25 cellular contexts compared by ENCODE assay signal in the genomic region with DNA sequence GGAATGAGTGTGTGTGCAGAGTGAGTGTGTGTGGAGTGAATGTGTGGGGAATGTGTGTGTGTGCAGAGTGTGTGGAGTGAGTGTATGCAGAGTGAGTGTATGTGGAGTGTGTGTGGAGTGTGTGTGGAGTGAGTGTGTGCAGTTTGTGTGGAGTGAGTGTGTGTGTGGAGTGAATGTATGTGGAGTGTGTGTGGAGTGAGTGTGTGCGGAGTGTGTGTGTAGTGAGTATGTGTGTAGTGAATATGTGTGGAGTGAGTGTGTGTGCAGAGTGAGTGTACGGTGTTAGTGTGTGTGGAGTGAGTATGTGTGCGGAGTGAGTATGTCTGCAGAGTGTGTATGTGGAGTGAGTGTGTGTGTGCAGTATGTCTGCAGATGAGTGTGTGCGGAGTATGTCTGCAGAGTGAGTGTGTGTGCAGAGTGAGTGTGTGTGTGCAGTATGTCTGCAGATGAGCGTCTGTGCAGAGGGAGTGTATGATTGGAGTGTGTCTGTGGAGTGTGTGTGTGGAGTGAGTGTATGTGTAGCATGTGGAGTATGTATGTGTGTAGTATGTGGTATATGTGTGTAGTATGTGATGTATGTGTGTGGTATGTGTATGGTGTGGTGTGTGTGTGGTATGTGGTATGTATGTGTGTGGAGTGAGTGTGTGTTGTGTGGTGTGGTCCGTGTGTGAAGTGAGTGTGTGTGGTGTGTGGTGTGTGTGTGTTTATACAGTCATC. TPM values are rescaled to one million over a fixed set of nuclear protein-coding genes. Genes with fewer than 3 reads are reported as not detected.
DNase-seq lines count a peak whose midpoint lies in the region; ATAC-seq, FAIRE-seq and TF ChIP-seq lines count a peak whose summit lies in the region.
"Had no signal": no experiment of that assay in that cellular context is flagged by ENCODE, and none has a peak within 500 bp of the region (broad histone marks: within the 10 kb centered on the region; RNA-seq: fewer than 3 reads in every experiment).

No MANE protein-coding gene starts in this region.

- H3K27ac Mint-ChIP-seq in H9 (no peak overlapping the region), GM23338 (no peak overlapping the region)
- H3K27ac Mint-ChIP-seq in naive thymus-derived CD4-positive, alpha-beta T cell, result no peak overlapping the region
- H3K27ac Mint-ChIP-seq: CD8-positive, alpha-beta memory T cell had no signal

- no peak overlapping the region for H3K14ac ChIP-seq in H9 (ENCODE audit: insufficient read depth, low read length)

- SMC1A ChIA-PET in GM12878 (lab: Charles Lee; ENCODE audit: uncharacterized antibody, unreplicated experiment), result interaction anchor here (1.5 to 7.3 kb wide), 7 partner anchors 20 to 35 kb away, joined by 3 to 231 read pairs (median 24); no protein-coding TSS in a partner anchor

- H4K20me1 ChIP-seq in H9 (ENCODE audit: control insufficient read depth, insufficient read depth, insufficient read length), result no peaks in the 10 kb centered on the region
- H4K20me1 ChIP-seq in GM12878 (ENCODE audit: control insufficient read depth, insufficient read depth), result no peaks in the 10 kb centered on the region
- H4K20me1 ChIP-seq in GM23338 (replicated peaks; ENCODE audit: insufficient read depth), result no peaks in the 10 kb centered on the region

- no peaks in the 10 kb centered on the region for H3K79me1 ChIP-seq in H9 (ENCODE audit: insufficient read depth, low read depth, low read length, poor library complexity, severe bottlenecking)

- no peak overlapping the region for H3K56ac ChIP-seq in H9 (ENCODE audit: insufficient read length, low read depth, low read length)

- H3K36me3 Mint-ChIP-seq in H9 (ENCODE audit: insufficient read depth in 1 of 3, low read depth in 3 of 3) (no peaks in the 10 kb centered on the region), GM23338 (ENCODE audit: low read depth) (no peaks in the 10 kb centered on the region)
- H3K36me3 Mint-ChIP-seq in naive thymus-derived CD4-positive, alpha-beta T cell, result no peaks in the 10 kb centered on the region
- H3K36me3 Mint-ChIP-seq: CD8-positive, alpha-beta memory T cell had no signal

- no peak overlapping the region for H2AFZ ChIP-seq in H9 (ENCODE audit: low read length)
- no peak overlapping the region for H2AFZ ChIP-seq in GM12878 (ENCODE audit: control insufficient read depth, low read depth, low read length)
- H2AFZ ChIP-seq in GM23338, result no peak overlapping the region

- TF ChIP-seq POLR2A in GM12878 (IDR thresholded peaks at IDR 0.05; ENCODE audit: low read depth, low read length), result no peak

- H3K27me3 Mint-ChIP-seq in H9 (ENCODE audit: low read depth), result no peaks in the 10 kb centered on the region; the same call in none of the 2 replicates
- peaks cover 12 to 20% (median 18%) of the 10 kb centered on the region in 5 donors for H3K27me3 Mint-ChIP-seq in naive thymus-derived CD4-positive, alpha-beta T cell
- peaks cover 14% of the 10 kb centered on the region for H3K27me3 Mint-ChIP-seq in GM23338 (ENCODE audit: insufficient read depth, low read depth, poor library complexity)

- no peak overlapping the region for H2BK120ac ChIP-seq in H9 (ENCODE audit: low read depth, low read length, poor library complexity, severe bottlenecking)

- H3K4me3 Mint-ChIP-seq in H9 (no peak overlapping the region), GM23338 (no peak overlapping the region)
- H3K4me3 Mint-ChIP-seq in naive thymus-derived CD4-positive, alpha-beta T cell, result no peak overlapping the region
- H3K4me3 Mint-ChIP-seq: CD8-positive, alpha-beta memory T cell had no signal

- no peak for TF ChIP-seq EP300 in GM12878 (IDR thresholded peaks at IDR 0.05; ENCODE audit: borderline replicate concordance in 1 of 2, control insufficient read depth in 1 of 2, low read depth in 2 of 2, low read length in 2 of 2)

- H2BK12ac ChIP-seq in H9 (ENCODE audit: insufficient read length, low read depth, low read length), result no peak overlapping the region

- H4K5ac ChIP-seq in H9 (ENCODE audit: insufficient read length, low read depth, low read length), result peak overlapping the region; percentile 44

- H3K27ac ChIP-seq in H9 (ENCODE audit: insufficient read length, low read depth, low read length), result no peak overlapping the region
- H3K27ac ChIP-seq in GM12878 (ENCODE audit: control insufficient read depth, insufficient read depth), result peak overlapping the region; percentile 59
- H3K27ac ChIP-seq in naive thymus-derived CD4-positive, alpha-beta T cell (ENCODE audit: low read depth, low read length), result no peak overlapping the region
- no peak overlapping the region for H3K27ac ChIP-seq in GM23338 (ENCODE audit: low read depth)
- H3K27ac ChIP-seq: C4-2B, RWPE1, SK-N-MC had no signal

- H3K9me3 Mint-ChIP-seq in H9 (no peaks in the 10 kb centered on the region), GM23338 (no peaks in the 10 kb centered on the region)
- H3K9me3 Mint-ChIP-seq in naive thymus-derived CD4-positive, alpha-beta T cell, result no peaks in the 10 kb centered on the region

- FAIRE-seq in GM12878 (lab: Jason Lieb, UNC), result no peak
- FAIRE-seq: A204.1 had no signal

- TF ChIP-seq RAD21 in GM12878 (IDR thresholded peaks at IDR 0.05; ENCODE audit: insufficient read depth, low read depth, low read length), result no peak

- peaks cover 2% of the 10 kb centered on the region; the same call in 1 of the 2 replicates for H3K4me1 ChIP-seq in H9 (ENCODE audit: insufficient read depth, low read length)
- H3K4me1 ChIP-seq in GM12878 (ENCODE audit: control insufficient read depth, insufficient read depth, low read length), result peaks cover 33% of the 10 kb centered on the region
- no peaks in the 10 kb centered on the region for H3K4me1 ChIP-seq in naive thymus-derived CD4-positive, alpha-beta T cell (ENCODE audit: control insufficient read depth in 2 of 2, insufficient read depth in 2 of 2, low read length in 2 of 2)
- peaks cover 23% of the 10 kb centered on the region for H3K4me1 ChIP-seq in GM23338 (ENCODE audit: insufficient read depth)

- H3K18ac ChIP-seq in H9 (ENCODE audit: insufficient read length, low read depth, low read length), result peak overlapping the region; percentile 19

- H4K91ac ChIP-seq in H9 (ENCODE audit: insufficient read length, low read depth, low read length), result no peak overlapping the region

- in situ Hi-C loops in GM12878 (cut with MboI), result no loop called here

- no peak overlapping the region for H2BK20ac ChIP-seq in H9 (ENCODE audit: low read depth, low read length, poor library complexity, severe bottlenecking)

- H3K4me3 ChIP-seq in GM12865 (ENCODE audit: low read depth, low read length) (peak overlapping the region; percentile 87), GM12878 (no peak overlapping the region), GM23338 (no peak overlapping the region)
- no peak overlapping the region for H3K4me3 ChIP-seq in naive thymus-derived CD4-positive, alpha-beta T cell (ENCODE audit: low read length)
- H3K4me3 ChIP-seq: SK-N-MC had no signal

- H3K36me3 ChIP-seq in GM12878 (ENCODE audit: control insufficient read depth in 2 of 2, insufficient read depth in 2 of 2, low read length in 1 of 2) (0 out of 4 replicates have a peak, but pooled peaks cover 0 to 3% of the 10 kb centered on the region in 2 experiments), GM23338 (ENCODE audit: insufficient read depth) (no peaks in the 10 kb centered on the region)
- no peaks in the 10 kb centered on the region for H3K36me3 ChIP-seq in naive thymus-derived CD4-positive, alpha-beta T cell (ENCODE audit: control insufficient read depth in 2 of 3, insufficient read depth in 3 of 3, low read length in 3 of 3)

- H2BK15ac ChIP-seq in H9 (ENCODE audit: low read depth, low read length), result no peak overlapping the region

- ATAC-seq in GM12878 (no peak), GM23338 (no peak)
- peak; percentile 34 for ATAC-seq in naive thymus-derived CD4-positive, alpha-beta T cell

- H3T11ph ChIP-seq in H9 (ENCODE audit: low read length), result no peak overlapping the region

- H3K9me2 ChIP-seq in GM23338 (ENCODE audit: insufficient read depth), result no peaks in the 10 kb centered on the region

- H3K4me1 Mint-ChIP-seq in H9 (peaks cover 20 to 29% of the 10 kb centered on the region in 2 experiments), GM23338 (peaks cover 17% of the 10 kb centered on the region)
- H3K4me1 Mint-ChIP-seq in naive thymus-derived CD4-positive, alpha-beta T cell, result no peaks in the 10 kb centered on the region
- H3K4me1 Mint-ChIP-seq: CD8-positive, alpha-beta memory T cell had no signal

- no peaks in the 10 kb centered on the region for H3K27me3 ChIP-seq in H9 (ENCODE audit: insufficient read depth, low read length)
- no peaks in the 10 kb centered on the region for H3K27me3 ChIP-seq in GM12878 (replicated peaks in 1 of 2; ENCODE audit: control insufficient read depth in 2 of 2, insufficient read depth in 2 of 2, low read length in 1 of 2)
- no peaks in the 10 kb centered on the region for H3K27me3 ChIP-seq in naive thymus-derived CD4-positive, alpha-beta T cell (ENCODE audit: control insufficient read depth in 2 of 2, insufficient read depth in 2 of 2, low read length in 2 of 2)
- peaks cover 4% of the 10 kb centered on the region; the same call in 1 of the 2 replicates for H3K27me3 ChIP-seq in GM23338 (ENCODE audit: insufficient read depth)

- H3K9ac ChIP-seq in H9 (ENCODE audit: extremely low read depth, insufficient read length, low read length) (no peak overlapping the region), GM12878 (ENCODE audit: control insufficient read depth, insufficient read depth, low read length) (no peak overlapping the region)

- CTCF ChIA-PET in GM12878 (lab: Yijun Ruan, JAX), result interaction anchor here (0.9 to 1.6 kb wide), 4 partner anchors 34 to 37 kb away, joined by 3 to 8 read pairs (median 4); no protein-coding TSS in a partner anchor
- CTCF ChIA-PET in naive thymus-derived CD4-positive, alpha-beta T cell (lab: Charles Lee), result no interaction called here

- no peak overlapping the region for H2AK5ac ChIP-seq in H9 (ENCODE audit: insufficient read length, low read length)

- TF ChIP-seq CTCF in GM12865 (IDR thresholded peaks at IDR 0.05; ENCODE audit: insufficient read depth, low read depth, low read length, missing control alignments), result no peak
- no peak for TF ChIP-seq CTCF in H9 (conservative IDR thresholded peaks at IDR 0.05)
- no peak for TF ChIP-seq CTCF in GM12878 (IDR thresholded peaks at IDR 0.05 in 2 of 3, conservative IDR thresholded peaks at IDR 0.05 in 1 of 3; ENCODE audit: control insufficient read depth in 2 of 3, extremely low read depth in 1 of 3, insufficient read depth in 1 of 3, low read depth in 3 of 3, low read length in 3 of 3)
- no peak for TF ChIP-seq CTCF in GM23338 (conservative IDR thresholded peaks at IDR 0.05; ENCODE audit: low read depth in 2 of 2)

- no peak overlapping the region for H2BK5ac ChIP-seq in H9 (ENCODE audit: insufficient read length, low read length)

- H3K23me2 ChIP-seq in H9 (ENCODE audit: insufficient read length, low read depth, low read length, poor library complexity, severe bottlenecking), result no peaks in the 10 kb centered on the region

- H3F3A ChIP-seq in GM23338 (replicated peaks; ENCODE audit: low read depth), result 0 out of 2 replicates have a peak, but pooled peaks cover 6% of the 10 kb centered on the region

- H3K79me2 ChIP-seq in H9 (ENCODE audit: insufficient read depth, low read length) (no peaks in the 10 kb centered on the region), GM12878 (ENCODE audit: control insufficient read depth, insufficient read depth, low read length) (peaks cover 38% of the 10 kb centered on the region), GM23338 (replicated peaks; ENCODE audit: insufficient read depth) (no peaks in the 10 kb centered on the region)

- H3K23ac ChIP-seq in H9 (ENCODE audit: insufficient read length, low read depth, low read length), result no peak overlapping the region

- POLR2A ChIA-PET in GM12878 (lab: Charles Lee), result interaction anchor here (1.4 to 6.6 kb wide), 5 partner anchors 22 to 33 kb away, joined by 3 to 146 read pairs (median 10); no protein-coding TSS in a partner anchor
- POLR2A ChIA-PET in naive thymus-derived CD4-positive, alpha-beta T cell (lab: Charles Lee), result no interaction called here

- 95% methylated on average over 3 of the region's 6 CpGs for WGBS in H9 (ENCODE audit: extremely low coverage, insufficient read length, low lambda C conversion rate)
- 85% methylated on average over 6 of the region's 6 CpGs for WGBS in GM12878 (ENCODE audit: insufficient coverage, insufficient replicate concordance, low lambda C conversion rate, missing lambda C conversion rate)

- DNase-seq in GM12865 (ENCODE audit: low read depth) (peak; percentile 22), H9 (no peak), GM12878 (ENCODE audit: low read depth, low spot score) (no peak), GM23338 (ENCODE audit: low spot score) (no peak), HuH-7.5 (ENCODE audit: low spot score) (no peak), posterior cingulate gyrus (no peak)
- DNase-seq in naive thymus-derived CD4-positive, alpha-beta T cell, result no peak
- DNase-seq in activated naive CD4-positive, alpha-beta T cell (lab: John Stamatoyannopoulos, UW), result no peak
- DNase-seq: Calu3; CD8-positive, alpha-beta memory T cell; DMS153; KG1; NCI-H1092; NCI-H1436 treated with DMSO at 0.1 percent for 48 hours; NCI-H2029; NCI-H2227 treated with DMSO at 0.1 percent for 48 hours; NCI-H510A treated with DMSO at 0.1 percent for 48 hours; NCI-H748 treated with DMSO at 0.1 percent for 48 hours; SHP77 treated with DMSO at 0.1 percent for 48 hours had no signal

- H3K9me3 ChIP-seq in H9 (ENCODE audit: control insufficient read depth, low read depth, low read length), result no peaks in the 10 kb centered on the region
- H3K9me3 ChIP-seq in GM12878 (replicated peaks; ENCODE audit: control insufficient read depth, insufficient read depth, low read length), result no peaks in the 10 kb centered on the region
- H3K9me3 ChIP-seq in naive thymus-derived CD4-positive, alpha-beta T cell (ENCODE audit: control insufficient read depth in 2 of 3, low read length in 3 of 3), result no peaks in the 10 kb centered on the region

- no TSS peak for BruUV-seq in GM12878 (replicated peaks; lab: Mats Ljungman, UMichigan)

- intact Hi-C loops in GM12878 (cut with micrococcal nuclease; ENCODE audit: unreplicated experiment), result loop anchor here (5.0 kb wide), 1 partner anchor 48 kb away; no protein-coding TSS in a partner anchor
- intact Hi-C loops in naive thymus-derived CD4-positive, alpha-beta T cell (cut with micrococcal nuclease), result no loop called here
- intact Hi-C loops in posterior cingulate gyrus (cut with DNase I), result no loop called here

- RAD21 ChIA-PET in GM12878 (lab: Charles Lee; ENCODE audit: unreplicated experiment), result interaction anchor here (1.9 to 6.6 kb wide), 5 partner anchors 20 to 34 kb away, joined by 12 to 189 read pairs (median 51); no protein-coding TSS in a partner anchor

- H3K4me2 ChIP-seq in H9 (ENCODE audit: insufficient read depth, insufficient read length, low read length), result no peak overlapping the region
- H3K4me2 ChIP-seq in GM12878 (ENCODE audit: control insufficient read depth, insufficient read depth), result peak overlapping the region; percentile 47
- H3K4me2 ChIP-seq in GM23338, result no peak overlapping the region

- H4K8ac ChIP-seq in H9 (replicated peaks; ENCODE audit: insufficient read length, low read depth, low read length), result peak overlapping the region; percentile 58

- no peak overlapping the region for H3K4ac ChIP-seq in H9 (ENCODE audit: low read depth, low read length)

RNA-seq across cellular contexts. Expression of gene CLDN14, which starts 59.7 kb away (rescaled TPM):
- not detected in 2 replicates for total RNA-seq in H9 (2021)
- total RNA-seq in GM12878 (2013; cell fraction: nucleolus; rRNA removed), result 1.1 and 3.7 TPM in 2 replicates
- 8.2 and 19.4 TPM in 2 replicates for total RNA-seq in GM12878 (2014; rRNA removed)
- 2.7 and 3.4 TPM in 2 replicates for total RNA-seq in GM12878 (2014; rRNA removed; fragmentation: Illumina TruSeq; extraction: Trizol)
- 9.6 and 11.2 TPM in 2 replicates for total RNA-seq in GM12878 (2021)
- polyA plus RNA-seq in GM12878 (2011; ENCODE audit: low read depth), result 4.2 TPM
- 3.4 and 3.7 TPM in 2 replicates for polyA plus RNA-seq in GM12878 (2011; rRNA removed)
- polyA plus RNA-seq in GM12878 (2011; cell fraction: cytosol; rRNA removed), result 3.6 TPM in 2 replicates
- 2.7 and 3.7 TPM in 2 replicates for polyA plus RNA-seq in GM12878 (2011; cell fraction: nucleus; rRNA removed)
- polyA plus RNA-seq in GM12878 (2012), result 5.2 and 6.4 TPM in 2 replicates
- polyA plus RNA-seq in GM12878 (2014; fragmentation: Illumina TruSeq; extraction: Trizol), result 1.1 and 2.8 TPM in 2 replicates
- 1 to 10 TPM in 1 of 2 experiments, under 1 TPM in 1; 0.90 to 3.3 TPM for polyA plus RNA-seq in GM12878 (2014; fragmentation: Nextera tagmentation; extraction: Ambion mirVana)
- 14.3 and 15.2 TPM in 2 replicates for polyA plus RNA-seq in GM12878 (2014; rRNA removed)
- 10 to 100 TPM; 14.7 to 18.6 TPM for polyA plus RNA-seq in GM12878 (2016; fragmentation: Nextera tagmentation; extraction: Ambion mirVana)
- polyA minus RNA-seq in GM12878 (2011; rRNA and poly(A)+ RNA removed), result 1.0 and 2.1 TPM in 2 replicates
- 3.0 TPM in 1 of 2 replicates, not detected in the other for polyA minus RNA-seq in GM12878 (2011; cell fraction: cytosol; rRNA and poly(A)+ RNA removed)
- 1.1 and 1.6 TPM in 2 replicates for polyA minus RNA-seq in GM12878 (2011; cell fraction: nucleus; rRNA and poly(A)+ RNA removed)
- not detected for total RNA-seq in naive thymus-derived CD4-positive, alpha-beta T cell
- polyA plus RNA-seq in naive thymus-derived CD4-positive, alpha-beta T cell, result not detected
- not detected in 2 replicates for total RNA-seq in GM23338 (2014; rRNA removed; shearing (Covaris generic))
- not detected in 2 replicates for polyA plus RNA-seq in GM23338 (2016; fragmentation: Nextera tagmentation; extraction: Ambion mirVana)
- total RNA-seq: Calu3; CD8-positive, alpha-beta memory T cell; G401; H4 had no signal
- polyA plus RNA-seq: CD8-positive, alpha-beta memory T cell had no signal
